Comparison of ENCODE assay signal across 8 cellular contexts in genomic region chrX:119871599-119872395, GRCh38. TPM values are rescaled to one million over a fixed set of nuclear protein-coding genes. Genes with fewer than 3 reads are reported as not detected.
DNase-seq lines count a peak whose midpoint lies in the region; ATAC-seq and TF ChIP-seq lines count a peak whose summit lies in the region.

TSS of gene NDUFA1 (plus strand) at chrX:119871832. CDS start at chrX:119871912, 80 bp downstream.
TSS of gene RNF113A (minus strand) at chrX:119871733. CDS start at chrX:119871613, 120 bp downstream.

- H2AFZ ChIP-seq in trophoblast cell (ENCODE audit: insufficient read depth, low read length, poor library complexity): peak within 1 kb of the TSS; percentile 97

- no peak for TF ChIP-seq EP300 in transverse colon (IDR thresholded peaks at IDR 0.05; ENCODE audit: low read depth)

- no peaks in the 10 kb centered on the region for H3K27me3 Mint-ChIP-seq in activated naive CD8-positive, alpha-beta T cell treated with anti-CD3 and anti-CD28 coated beads, Interleukin-2, amount 50 U/mL, for 24 hours

- H3K18ac ChIP-seq in trophoblast cell (ENCODE audit: low read length): peak within 1 kb of the TSS; percentile 90

- peak within 1 kb of the TSS; percentile 99 for H3K27ac Mint-ChIP-seq in activated naive CD8-positive, alpha-beta T cell treated with anti-CD3 and anti-CD28 coated beads, Interleukin-2, amount 50 U/mL, for 24 hours

- H4K91ac ChIP-seq in trophoblast cell (ENCODE audit: low read depth, low read length): peak within 1 kb of the TSS; percentile 87

- peak; percentile 95 for DNase-seq in GM12865 (ENCODE audit: low read depth)
- DNase-seq in NCI-H128 (lab: John Stamatoyannopoulos, UW; ENCODE audit: unreplicated experiment): peak; percentile 77
- peak; percentile 92 for DNase-seq in SW480 (ENCODE audit: low spot score)
- DNase-seq in activated naive CD8-positive, alpha-beta T cell treated with anti-CD3 and anti-CD28 coated beads, Interleukin-2, amount 50 U/mL, for 24 hours: peak; percentile 80
- peak; percentile 91 for DNase-seq in Right ventricle myocardium superior
- DNase-seq in trophoblast cell: peak; percentile 83 to 87
- peak; percentile 89 for DNase-seq in transverse colon

- peak within 1 kb of the TSS; percentile 96 for H3K4me2 ChIP-seq in trophoblast cell (ENCODE audit: low read length)

- in situ Hi-C loops in transverse colon (cut with MboI; ENCODE audit: low pct_ligation_motif_present in 1 of 4, low pct_unique_long_range_greater_than_20kb in 1 of 4, low sequenced_read_pairs in 3 of 4): no loop called here

- peak within 1 kb of the TSS; percentile 24 for H3K4ac ChIP-seq in trophoblast cell (ENCODE audit: low read depth, low read length)

- H3K9ac ChIP-seq in trophoblast cell (ENCODE audit: low read length): peak within 1 kb of the TSS; percentile 96

- H2BK120ac ChIP-seq in trophoblast cell (ENCODE audit: insufficient read depth, low read length, poor library complexity): peak within 1 kb of the TSS; percentile 11

- peak within 1 kb of the TSS; percentile 82 for H2BK5ac ChIP-seq in trophoblast cell (ENCODE audit: low read depth, low read length, poor library complexity)

- peak within 1 kb of the TSS; percentile 77 for H4K12ac ChIP-seq in trophoblast cell (ENCODE audit: low read depth, low read length)

- H3K27me3 ChIP-seq in trophoblast cell (ENCODE audit: insufficient read depth, low read length) (no peaks in the 10 kb centered on the region), transverse colon (no peaks in the 10 kb centered on the region)

- H4K8ac ChIP-seq in trophoblast cell (ENCODE audit: low read depth, low read length): peak within 1 kb of the TSS; percentile 96

- peak within 1 kb of the TSS; percentile 39 for H3K14ac ChIP-seq in trophoblast cell (ENCODE audit: low read length)

- peak; percentile 93 for TF ChIP-seq POLR2A in transverse colon (IDR thresholded peaks at IDR 0.05)

- H3K9me3 ChIP-seq in trophoblast cell (ENCODE audit: insufficient read depth, low read depth, low read length) (no peaks in the 10 kb centered on the region), transverse colon (no peaks in the 10 kb centered on the region)

- H3K4me1 Mint-ChIP-seq in activated naive CD8-positive, alpha-beta T cell treated with anti-CD3 and anti-CD28 coated beads, Interleukin-2, amount 50 U/mL, for 24 hours: peaks cover 17% of the 10 kb centered on the region

- H3K9me3 Mint-ChIP-seq in activated naive CD8-positive, alpha-beta T cell treated with anti-CD3 and anti-CD28 coated beads, Interleukin-2, amount 50 U/mL, for 24 hours: no peaks in the 10 kb centered on the region

- no peak within 1 kb of the TSS for H3K23ac ChIP-seq in trophoblast cell (ENCODE audit: low read length)

- H3K36me3 Mint-ChIP-seq in activated naive CD8-positive, alpha-beta T cell treated with anti-CD3 and anti-CD28 coated beads, Interleukin-2, amount 50 U/mL, for 24 hours (ENCODE audit: low read depth): peaks cover 19% of the 10 kb centered on the region

- intact Hi-C loops in Right ventricle myocardium superior (cut with DNase I) (no loop called here), transverse colon (cut with DNase I; ENCODE audit: low total_unique reads) (no loop called here)

- H3K79me1 ChIP-seq in trophoblast cell (ENCODE audit: low read length): peaks cover 8% of the 10 kb centered on the region

- peak; percentile 94 for ATAC-seq in HG02678 (IDR thresholded peaks at IDR 0.05; ENCODE audit: unreplicated experiment)
- ATAC-seq in activated naive CD8-positive, alpha-beta T cell treated with anti-CD3 and anti-CD28 coated beads, Interleukin-2, amount 50 U/mL, for 24 hours: peak; percentile 95
- peak; percentile 98 for ATAC-seq in Right ventricle myocardium superior (ENCODE audit: poor library complexity)

- H3K4me3 ChIP-seq in GM12865 (ENCODE audit: low read depth, low read length): peak within 1 kb of the TSS; percentile 76
- H3K4me3 ChIP-seq in trophoblast cell (ENCODE audit: low read depth, low read length): peak within 1 kb of the TSS; percentile 81
- peak within 1 kb of the TSS; percentile 45 to 71 (median 62) for H3K4me3 ChIP-seq in transverse colon

- WGBS in trophoblast cell (ENCODE audit: extremely low coverage, insufficient coverage, insufficient read length): no CpG with 5 or more reads among the region's 62 CpGs
- WGBS in transverse colon (ENCODE audit: low coverage in 1 of 2), 2 donors: 51% methylated on average over 62 of the region's 62 CpGs; no CpG with 5 or more reads in 1 of the 2 donors

- peaks cover 4% of the 10 kb centered on the region for H3K79me2 ChIP-seq in trophoblast cell (ENCODE audit: control insufficient read depth, insufficient read depth, low read length, poor library complexity)

- H2BK12ac ChIP-seq in trophoblast cell (ENCODE audit: low read length): no peak within 1 kb of the TSS

- H2AK5ac ChIP-seq in trophoblast cell (ENCODE audit: low read length): no peak within 1 kb of the TSS

- H3K4me3 Mint-ChIP-seq in activated naive CD8-positive, alpha-beta T cell treated with anti-CD3 and anti-CD28 coated beads, Interleukin-2, amount 50 U/mL, for 24 hours: peak within 1 kb of the TSS; percentile 100

- H3K27ac ChIP-seq in trophoblast cell (ENCODE audit: low read depth, low read length) (peak within 1 kb of the TSS; percentile 88), transverse colon (peak within 1 kb of the TSS; percentile 90 to 97 (median 96))

- H3K4me1 ChIP-seq in trophoblast cell (ENCODE audit: control insufficient read depth in 1 of 2, insufficient read depth in 2 of 2, low read length in 2 of 2): peaks cover 0 to 2% of the 10 kb centered on the region in 2 experiments
- peaks cover 0 to 24% (median 4%) of the 10 kb centered on the region in 4 donors for H3K4me1 ChIP-seq in transverse colon

- peaks cover 0 to 4% of the 10 kb centered on the region in 2 experiments for H3K36me3 ChIP-seq in trophoblast cell (ENCODE audit: control insufficient read depth in 1 of 2, insufficient read depth in 2 of 2, low read length in 2 of 2)
- no peaks in the 10 kb centered on the region for H3K36me3 ChIP-seq in transverse colon

- TF ChIP-seq CTCF in GM12865 (IDR thresholded peaks at IDR 0.05; ENCODE audit: insufficient read depth, low read depth, low read length, missing control alignments) (no peak), transverse colon (IDR thresholded peaks at IDR 0.05) (no peak)

RNA-seq across cellular contexts. Expression of gene NDUFA1, which starts in this region (rescaled TPM):
- total RNA-seq in Right ventricle myocardium superior: 715 TPM
- polyA plus RNA-seq in trophoblast cell (2013): 212 and 213 TPM in 2 replicates
- 100 to 1,000 TPM in 1 of 4 donors, 10 to 100 TPM in 3; 11.9 to 128 (median 70.9) TPM for total RNA-seq in transverse colon

RNA-seq across cellular contexts. Expression of gene RNF113A, which starts in this region (rescaled TPM):
- total RNA-seq in Right ventricle myocardium superior (9.2 TPM), transverse colon (10 to 100 TPM in 2 of 4 donors, 1 to 10 TPM in 2; 1.9 to 16.7 (median 10.1) TPM)
- 26.1 and 27.3 TPM in 2 replicates for polyA plus RNA-seq in trophoblast cell (2013)

Comparison
In these comparisons a context has a peak if more than half of its experiments do, and no peak if none do; other contexts are left out.
1. Peak in every context shown above with its lines: DNase-seq, ATAC-seq, H3K4me3 ChIP-seq and H3K27ac ChIP-seq.